23 cellular contexts compared by ENCODE assay signal in genomic region chr4:109913842-109914241, GRCh38. TPM values are rescaled to one million over a fixed set of nuclear protein-coding genes. Genes with fewer than 3 reads are reported as not detected.
A peak's percentile ranks its signal among the peaks of the same experiment; 100 is the strongest.
DNase-seq lines count a peak whose midpoint lies in the region; ATAC-seq, FAIRE-seq and TF ChIP-seq lines count a peak whose summit lies in the region.
"Had no signal": no experiment of that assay in that cellular context is flagged by ENCODE, and none has a peak within 500 bp of the region (broad histone marks: within the 10 kb centered on the region; RNA-seq: fewer than 3 reads in every experiment).

No MANE protein-coding gene starts in this region.

- H3K36me3 ChIP-seq in HAP-1 (replicated peaks) (no peaks in the 10 kb centered on the region), hepatocyte (replicated peaks; ENCODE audit: insufficient read depth, low read depth) (no peaks in the 10 kb centered on the region), pancreas (no peaks in the 10 kb centered on the region)
- H3K36me3 ChIP-seq: SJCRH30 had no signal

- no peaks in the 10 kb centered on the region for H3K27me3 ChIP-seq in HAP-1 (ENCODE audit: low read depth)
- H3K27me3 ChIP-seq in hepatocyte: no peaks in the 10 kb centered on the region
- no peaks in the 10 kb centered on the region for H3K27me3 ChIP-seq in pancreas
- H3K27me3 ChIP-seq: SJCRH30, testis had no signal

- TF ChIP-seq CTCF in LNCaP clone FGC (IDR thresholded peaks at IDR 0.05; ENCODE audit: control insufficient read depth, extremely low read depth, insufficient read depth) (no peak), hepatocyte (IDR thresholded peaks at IDR 0.05; ENCODE audit: poor library complexity) (no peak), pancreas (IDR thresholded peaks at IDR 0.05) (no peak)

- H3K4me1 ChIP-seq in HAP-1 (peaks cover 24% of the 10 kb centered on the region), hepatocyte (ENCODE audit: insufficient read depth) (peaks cover 14% of the 10 kb centered on the region), pancreas (peaks cover 0 to 23% (median 7%) of the 10 kb centered on the region in 3 donors)
- H3K4me1 ChIP-seq: SJCRH30, testis had no signal

- peak overlapping the region; percentile 12 for H3K4me3 ChIP-seq in HAP-1
- peak overlapping the region; percentile 37 for H3K4me3 ChIP-seq in LNCaP clone FGC (ENCODE audit: low read depth, low read length)
- no peak overlapping the region for H3K4me3 ChIP-seq in hepatocyte
- peak overlapping the region; percentile 7 to 51 (median 34) for H3K4me3 ChIP-seq in pancreas
- H3K4me3 ChIP-seq: SJCRH30, testis had no signal

- no peaks in the 10 kb centered on the region for H4K20me1 ChIP-seq in hepatocyte (ENCODE audit: insufficient read depth, poor library complexity, severe bottlenecking)

- peak overlapping the region; percentile 60 for H3K4me2 ChIP-seq in hepatocyte

- peak; percentile 48 to 67 (median 61) for ATAC-seq in pancreas
- ATAC-seq: esophagus mucosa; stimulated activated naive B cell treated with anti-CD40 and anti-IgM and Interleukin-4, amounts not matched to agents 10 μg/mL and 1 μg/mL and 100 μg/mL, for 72 hours had no signal

- no peak for FAIRE-seq in pancreas (lab: Jason Lieb, UNC)
- FAIRE-seq: frontal cortex, small intestine had no signal

- no peaks in the 10 kb centered on the region for H3K79me2 ChIP-seq in hepatocyte

- in situ Hi-C loops in HAP-1 (cut with MboI; ENCODE audit: low sequenced_read_pairs): no loop called here

- H3K9me2 ChIP-seq in hepatocyte (replicated peaks; ENCODE audit: insufficient read depth): no peaks in the 10 kb centered on the region

- WGBS in hepatocyte (ENCODE audit: low lambda C conversion rate, missing lambda C conversion rate): 77% methylated on average over 2 of the region's 2 CpGs
- WGBS in pancreas, 2 donors: 34% methylated on average over 2 of the region's 2 CpGs

- intact Hi-C loops in pancreas (cut with DNase I): no loop called here

- H3K9me3 ChIP-seq in HAP-1: no peaks in the 10 kb centered on the region
- H3K9me3 ChIP-seq in hepatocyte (ENCODE audit: low read depth): no peaks in the 10 kb centered on the region
- H3K9me3 ChIP-seq in pancreas: no peaks in the 10 kb centered on the region
- H3K9me3 ChIP-seq: SJCRH30, testis had no signal

- H3K27ac ChIP-seq in hepatocyte (peak overlapping the region; percentile 87), pancreas (peak overlapping the region; percentile 30 to 88 (median 64))
- H3K27ac ChIP-seq: SJCRH30, testis had no signal

- H2AFZ ChIP-seq in hepatocyte: peak overlapping the region; percentile 41

- DNase-seq in HAP-1 (ENCODE audit: low spot score in 2 of 2): no peak
- DNase-seq in LNCaP clone FGC (ENCODE audit: low read depth): no peak
- DNase-seq in hepatocyte (ENCODE audit: low spot score): no peak
- DNase-seq in pancreas: no peak
- no peak for DNase-seq in NCI-H446 treated with DMSO at 0.1 percent for 48 hours (lab: John Stamatoyannopoulos, UW)
- DNase-seq in stimulated activated naive CD4-positive, alpha-beta T cell (lab: John Stamatoyannopoulos, UW): no peak
- no peak for DNase-seq in OCI-M2 (lab: John Stamatoyannopoulos, UW; ENCODE audit: unreplicated experiment)
- DNase-seq: activated CD4-positive, alpha-beta T cell treated with anti-CD3 and anti-CD28 coated beads for 4 hours; anterior cingulate cortex; CD8-positive, alpha-beta memory T cell; DMS53; effector CD8-positive, alpha-beta T cell; GDM1; H7; kidney glomerular epithelial cell; NCI-H1694; nephron progenitor cell; stimulated activated naive B cell treated with anti-CD40 and anti-IgM and Interleukin-4, amounts not matched to agents 10 μg/mL and 1 μg/mL and 100 μg/mL, for 72 hours; testis had no signal

RNA-seq across cellular contexts. Expression of gene EGF, which starts 1.2 kb away (rescaled TPM):
- total RNA-seq in hepatocyte (13.0 and 18.0 TPM in 2 replicates), pancreas (10 to 100 TPM; 17.8 to 67.2 (median 28.0) TPM)
- polyA plus RNA-seq in hepatocyte (3.2 and 5.0 TPM in 2 replicates), pancreas (10 to 100 TPM; 12.8 to 17.1 TPM)
- total RNA-seq: CD8-positive, alpha-beta memory T cell had no signal
- polyA plus RNA-seq: CD8-positive, alpha-beta memory T cell had no signal
